ENCODE assay signal across 14 cellular contexts in genomic region chr22:17024380-17024779, GRCh38. TPM values are rescaled to one million over a fixed set of nuclear protein-coding genes. Genes with fewer than 3 reads are reported as not detected.
DNase-seq lines count a peak whose midpoint lies in the region; ATAC-seq and TF ChIP-seq lines count a peak whose summit lies in the region.
"Not testable (repeated sequence)": the region's sequence is repeated elsewhere in the genome, so short reads cannot be mapped to it uniquely, and the experiment has no call there.
"Had no signal": no experiment of that assay in that cellular context is flagged by ENCODE, and none has a peak within 500 bp of the region (broad histone marks: within the 10 kb centered on the region; RNA-seq: fewer than 3 reads in every experiment).

No MANE protein-coding gene starts in this region.

- not testable (repeated sequence) for H3K9me2 ChIP-seq in MM.1S (replicated peaks; ENCODE audit: insufficient read depth, low read length)

- CTCF ChIA-PET in activated CD4-positive, alpha-beta memory T cell treated with anti-CD3 and anti-CD28 coated beads, Interleukin-2, amount 10 ng/mL, durations not matched to agents 7 days and 5 days (lab: Charles Lee): not testable (repeated sequence)

- not testable (repeated sequence) for H3K36me3 Mint-ChIP-seq in activated CD4-positive, alpha-beta T cell treated with anti-CD3 and anti-CD28 coated beads, Interleukin-2, amount 10 ng/mL, durations not matched to agents 24 days and 14 days (ENCODE audit: low read depth); activated CD4-positive, alpha-beta memory T cell treated with anti-CD3 and anti-CD28 coated beads, Interleukin-2, amount 10 ng/mL, durations not matched to agents 7 days and 5 days (ENCODE audit: low read depth); memory B cell

- not testable (repeated sequence) for H3K9me3 ChIP-seq in MM.1S (replicated peaks; ENCODE audit: insufficient read depth, low read length)

- H3K27ac ChIP-seq in MM.1S (ENCODE audit: low read length): not testable (repeated sequence)

- H3K9ac ChIP-seq in MM.1S (ENCODE audit: low read length): not testable (repeated sequence)

- H3K4me1 Mint-ChIP-seq in activated CD4-positive, alpha-beta T cell treated with anti-CD3 and anti-CD28 coated beads, Interleukin-2, amount 10 ng/mL, durations not matched to agents 24 days and 14 days; activated CD4-positive, alpha-beta memory T cell treated with anti-CD3 and anti-CD28 coated beads, Interleukin-2, amount 10 ng/mL, durations not matched to agents 7 days and 5 days; memory B cell: not testable (repeated sequence)

- DNase-seq in DMS53 (lab: John Stamatoyannopoulos, UW): peak; percentile 5
- peak; percentile 0 for DNase-seq in HT-29 (ENCODE audit: low spot score)
- DNase-seq in MM.1S: peak; percentile 27
- DNase-seq in NCI-H69 (lab: John Stamatoyannopoulos, UW): peak; percentile 9
- peak; percentile 57 for DNase-seq in activated CD4-positive, alpha-beta T cell treated with anti-CD3 and anti-CD28 coated beads, Interleukin-2, amount 10 ng/mL, durations not matched to agents 24 days and 14 days
- peak; percentile 39 for DNase-seq in activated CD4-positive, alpha-beta memory T cell treated with anti-CD3 and anti-CD28 coated beads, Interleukin-2, amount 10 ng/mL, durations not matched to agents 7 days and 5 days
- not testable (repeated sequence) for DNase-seq in memory B cell (ENCODE audit: low spot score in 2 of 2)

- H3K4me1 ChIP-seq in MM.1S (ENCODE audit: low read length): not testable (repeated sequence)

- not testable (repeated sequence) for H2AFZ ChIP-seq in MM.1S (ENCODE audit: low read length)

- H3K27me3 ChIP-seq in MM.1S (replicated peaks; ENCODE audit: insufficient read depth, low read length): not testable (repeated sequence)

- not testable (repeated sequence) for H3F3A ChIP-seq in MM.1S (ENCODE audit: insufficient read depth, low read length)

- not testable (repeated sequence) for H3K79me2 ChIP-seq in MM.1S (ENCODE audit: low read length)

- not testable (repeated sequence) for H3K4me3 Mint-ChIP-seq in activated CD4-positive, alpha-beta T cell treated with anti-CD3 and anti-CD28 coated beads, Interleukin-2, amount 10 ng/mL, durations not matched to agents 24 days and 14 days; activated CD4-positive, alpha-beta memory T cell treated with anti-CD3 and anti-CD28 coated beads, Interleukin-2, amount 10 ng/mL, durations not matched to agents 7 days and 5 days
- peak overlapping the region; percentile 59 for H3K4me3 Mint-ChIP-seq in memory B cell

- intact Hi-C loops in activated CD4-positive, alpha-beta T cell treated with anti-CD3 and anti-CD28 coated beads, Interleukin-2, amount 10 ng/mL, durations not matched to agents 24 days and 14 days (cut with micrococcal nuclease): not testable (repeated sequence)

- TF ChIP-seq CTCF in MM.1S (IDR thresholded peaks at IDR 0.05; ENCODE audit: low read length): not testable (repeated sequence)

- peaks cover 25% of the 10 kb centered on the region for H3K27me3 Mint-ChIP-seq in activated CD4-positive, alpha-beta T cell treated with anti-CD3 and anti-CD28 coated beads, Interleukin-2, amount 10 ng/mL, durations not matched to agents 24 days and 14 days
- peaks cover 30% of the 10 kb centered on the region for H3K27me3 Mint-ChIP-seq in activated CD4-positive, alpha-beta memory T cell treated with anti-CD3 and anti-CD28 coated beads, Interleukin-2, amount 10 ng/mL, durations not matched to agents 7 days and 5 days
- H3K27me3 Mint-ChIP-seq in memory B cell: not testable (repeated sequence)

- H3K4me3 ChIP-seq in MM.1S (ENCODE audit: low read length): not testable (repeated sequence)

- not testable (repeated sequence) for H3K36me3 ChIP-seq in MM.1S (replicated peaks; ENCODE audit: insufficient read depth, low read length)

- POLR2A ChIA-PET in activated CD4-positive, alpha-beta memory T cell treated with anti-CD3 and anti-CD28 coated beads, Interleukin-2, amount 10 ng/mL, durations not matched to agents 7 days and 5 days (lab: Charles Lee): not testable (repeated sequence)

- ATAC-seq in memory B cell (ENCODE audit: low read depth): peak; percentile 12

- H4K20me1 ChIP-seq in MM.1S (ENCODE audit: insufficient read depth, low read length): not testable (repeated sequence)

- not testable (repeated sequence) for H3K9me3 Mint-ChIP-seq in activated CD4-positive, alpha-beta T cell treated with anti-CD3 and anti-CD28 coated beads, Interleukin-2, amount 10 ng/mL, durations not matched to agents 24 days and 14 days; activated CD4-positive, alpha-beta memory T cell treated with anti-CD3 and anti-CD28 coated beads, Interleukin-2, amount 10 ng/mL, durations not matched to agents 7 days and 5 days; memory B cell

- not testable (repeated sequence) for H3K4me2 ChIP-seq in MM.1S (ENCODE audit: low read depth, low read length)

- not testable (repeated sequence) for H3K27ac Mint-ChIP-seq in activated CD4-positive, alpha-beta T cell treated with anti-CD3 and anti-CD28 coated beads, Interleukin-2, amount 10 ng/mL, durations not matched to agents 24 days and 14 days; activated CD4-positive, alpha-beta memory T cell treated with anti-CD3 and anti-CD28 coated beads, Interleukin-2, amount 10 ng/mL, durations not matched to agents 7 days and 5 days; memory B cell

RNA-seq across cellular contexts. Expression of gene GAB4, which starts 16.4 kb away (rescaled TPM):
- not detected in 2 replicates for total RNA-seq in HT-29 (2014; rRNA removed; shearing (Covaris generic))
- not detected in 2 replicates for total RNA-seq in activated CD4-positive, alpha-beta T cell treated with anti-CD3 and anti-CD28 coated beads, Interleukin-2, amount 10 ng/mL, durations not matched to agents 24 days and 14 days
- not detected for total RNA-seq in activated CD4-positive, alpha-beta memory T cell treated with anti-CD3 and anti-CD28 coated beads, Interleukin-2, amount 10 ng/mL, durations not matched to agents 7 days and 5 days
- total RNA-seq: A673; Calu3; CD4-positive, alpha-beta memory T cell; CD4-positive, CD25-positive, alpha-beta regulatory T cell; CD8-positive, alpha-beta memory T cell; Daoy; G401 had no signal
